ENCODE assay signal across 21 cellular contexts in the genomic region with DNA sequence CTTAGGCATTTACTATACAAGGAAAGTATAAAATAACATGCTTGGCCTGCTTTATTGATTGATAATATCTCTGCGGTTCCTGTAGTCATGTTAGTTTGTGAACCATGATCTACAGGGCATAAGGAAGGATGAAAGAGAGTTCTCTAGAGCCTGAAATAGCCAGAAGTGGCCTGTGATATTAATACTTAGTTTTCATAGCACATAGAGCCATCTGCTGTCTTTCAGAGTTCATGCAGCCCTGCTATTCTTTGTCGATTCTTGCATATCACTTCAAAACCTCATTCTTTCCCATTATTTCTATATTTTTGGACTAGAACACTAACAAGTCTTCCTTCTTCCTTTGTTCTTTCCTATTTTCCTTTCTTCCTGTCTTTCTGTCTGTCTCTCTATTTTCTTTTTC. TPM values are rescaled to one million over a fixed set of nuclear protein-coding genes. Genes with fewer than 3 reads are reported as not detected.
DNase-seq lines count a peak whose midpoint lies in the region; ATAC-seq and TF ChIP-seq lines count a peak whose summit lies in the region.
"Had no signal": no experiment of that assay in that cellular context is flagged by ENCODE, and none has a peak within 500 bp of the region (broad histone marks: within the 10 kb centered on the region; RNA-seq: fewer than 3 reads in every experiment).

No MANE protein-coding gene starts in this region.

- H3K9me3 ChIP-seq in heart left ventricle, result no peaks in the 10 kb centered on the region
- H3K9me3 ChIP-seq: pancreas, Peyer's patch, thyroid gland had no signal

- intact Hi-C loops in heart left ventricle (cut with DNase I), result loop anchor here in 8 of 10 donors (5.0 to 10.0 kb wide), 5 partner anchors 36 to 263 kb away; no protein-coding TSS in a partner anchor
- intact Hi-C loops in Right ventricle myocardium inferior (cut with DNase I), result loop anchor here (5.0 kb wide), 1 partner anchor 46 kb away; no protein-coding TSS in a partner anchor
- intact Hi-C loops in activated CD4-positive, alpha-beta memory T cell treated with anti-CD3 and anti-CD28 coated beads for 36 hours (cut with micrococcal nuclease), result no loop called here

- H3K27ac Mint-ChIP-seq in activated CD4-positive, alpha-beta memory T cell treated with anti-CD3 and anti-CD28 coated beads for 36 hours, result no peak overlapping the region
- no peak overlapping the region for H3K27ac Mint-ChIP-seq in mesothelial cell of epicardium
- H3K27ac Mint-ChIP-seq: activated CD4-positive, alpha-beta T cell treated with anti-CD3 and anti-CD28 coated beads, Interleukin-2, amount 10 ng/mL, durations not matched to agents 24 days and 14 days; CD4-positive, alpha-beta memory T cell had no signal

- no peaks in the 10 kb centered on the region for H3K36me3 ChIP-seq in heart left ventricle
- H3K36me3 ChIP-seq: pancreas, Peyer's patch, thyroid gland had no signal

- no peaks in the 10 kb centered on the region for H3K27me3 ChIP-seq in heart left ventricle
- H3K27me3 ChIP-seq: pancreas, Peyer's patch, thyroid gland had no signal

- TF ChIP-seq CTCF in heart left ventricle (IDR thresholded peaks at IDR 0.05) (peak in 9 of 12 donors; percentile 24 to 62 (median 48)), coronary artery (IDR thresholded peaks at IDR 0.05) (no peak), mesothelial cell of epicardium (IDR thresholded peaks at IDR 0.05; ENCODE audit: unreplicated experiment) (no peak)

- H3K4me1 ChIP-seq in heart left ventricle, result peaks cover 0 to 50% (median 8%) of the 10 kb centered on the region in 12 donors
- H3K4me1 ChIP-seq: Peyer's patch, thyroid gland had no signal

- H3K27ac ChIP-seq in heart left ventricle (peak overlapping the region in 2 of 12 donors; percentile 15 to 31), coronary artery (peak overlapping the region; percentile 30 to 41)
- H3K27ac ChIP-seq: dorsolateral prefrontal cortex, pancreas, Peyer's patch, thyroid gland had no signal

- TF ChIP-seq POLR2A in heart left ventricle (IDR thresholded peaks at IDR 0.05), result no peak

- DNase-seq in heart left ventricle (no peak), Right ventricle myocardium inferior (ENCODE audit: missing footprints) (no peak), coronary artery (ENCODE audit: low spot score) (no peak), myocyte (ENCODE audit: low read depth) (peak; percentile 26), islet precursor cell (no peak), mesothelial cell of epicardium (ENCODE audit: low spot score in 2 of 2, unreplicated experiment in 2 of 2) (no peak), OCI-M2 (lab: John Stamatoyannopoulos, UW; ENCODE audit: unreplicated experiment) (no peak)
- no peak for DNase-seq in activated CD4-positive, alpha-beta memory T cell treated with anti-CD3 and anti-CD28 coated beads for 36 hours
- DNase-seq: activated CD4-positive, alpha-beta T cell treated with anti-CD3 and anti-CD28 coated beads, Interleukin-2, amount 10 ng/mL, durations not matched to agents 24 days and 14 days; activated CD8-positive, alpha-beta memory T cell treated with anti-CD3 and anti-CD28 coated beads, Interleukin-2, amount 50 U/mL, for 48 hours; CD4-positive, alpha-beta memory T cell; dorsolateral prefrontal cortex; Kasumi-1; NCI-H1417 treated with DMSO at 0.1 percent for 48 hours; NCI-H774; pancreas; Peyer's patch; SW 1271; thyroid gland had no signal

- H3K27me3 Mint-ChIP-seq in activated CD4-positive, alpha-beta memory T cell treated with anti-CD3 and anti-CD28 coated beads for 36 hours, result peaks cover 3% of the 10 kb centered on the region
- H3K27me3 Mint-ChIP-seq in mesothelial cell of epicardium (ENCODE audit: low read depth), result no peaks in the 10 kb centered on the region
- H3K27me3 Mint-ChIP-seq: activated CD4-positive, alpha-beta T cell treated with anti-CD3 and anti-CD28 coated beads, Interleukin-2, amount 10 ng/mL, durations not matched to agents 24 days and 14 days had no signal

- no peak overlapping the region for H3K4me3 Mint-ChIP-seq in activated CD4-positive, alpha-beta memory T cell treated with anti-CD3 and anti-CD28 coated beads for 36 hours
- no peak overlapping the region for H3K4me3 Mint-ChIP-seq in mesothelial cell of epicardium
- H3K4me3 Mint-ChIP-seq: activated CD4-positive, alpha-beta T cell treated with anti-CD3 and anti-CD28 coated beads, Interleukin-2, amount 10 ng/mL, durations not matched to agents 24 days and 14 days; CD4-positive, alpha-beta memory T cell had no signal

- no peak overlapping the region for H3K4me3 ChIP-seq in heart left ventricle
- H3K4me3 ChIP-seq in coronary artery, result no peak overlapping the region
- H3K4me3 ChIP-seq: dorsolateral prefrontal cortex, pancreas, Peyer's patch, smooth muscle cell, thyroid gland had no signal

- H3K9me3 Mint-ChIP-seq in activated CD4-positive, alpha-beta memory T cell treated with anti-CD3 and anti-CD28 coated beads for 36 hours, result no peaks in the 10 kb centered on the region
- no peaks in the 10 kb centered on the region for H3K9me3 Mint-ChIP-seq in mesothelial cell of epicardium
- H3K9me3 Mint-ChIP-seq: activated CD4-positive, alpha-beta T cell treated with anti-CD3 and anti-CD28 coated beads, Interleukin-2, amount 10 ng/mL, durations not matched to agents 24 days and 14 days; CD4-positive, alpha-beta memory T cell had no signal

- ATAC-seq in heart left ventricle, result peak; percentile 44 to 81 (median 78)
- no peak for ATAC-seq in Right ventricle myocardium inferior
- ATAC-seq: pancreas had no signal

- POLR2A ChIA-PET in activated CD4-positive, alpha-beta memory T cell treated with anti-CD3 and anti-CD28 coated beads for 36 hours (lab: Charles Lee), result no interaction called here

- WGBS in heart left ventricle, 4 donors, result 55 to 71% (median 60%) methylated on average over 2 of the region's 2 CpGs

- CTCF ChIA-PET in activated CD4-positive, alpha-beta memory T cell treated with anti-CD3 and anti-CD28 coated beads for 36 hours (lab: Charles Lee), result no interaction called here

- H3K4me1 Mint-ChIP-seq in activated CD4-positive, alpha-beta memory T cell treated with anti-CD3 and anti-CD28 coated beads for 36 hours (ENCODE audit: low read depth), result no peaks in the 10 kb centered on the region
- H3K4me1 Mint-ChIP-seq in mesothelial cell of epicardium, result peaks cover 14% of the 10 kb centered on the region
- H3K4me1 Mint-ChIP-seq: activated CD4-positive, alpha-beta T cell treated with anti-CD3 and anti-CD28 coated beads, Interleukin-2, amount 10 ng/mL, durations not matched to agents 24 days and 14 days; CD4-positive, alpha-beta memory T cell had no signal

- H3K36me3 Mint-ChIP-seq in activated CD4-positive, alpha-beta memory T cell treated with anti-CD3 and anti-CD28 coated beads for 36 hours, result no peaks in the 10 kb centered on the region
- no peaks in the 10 kb centered on the region for H3K36me3 Mint-ChIP-seq in mesothelial cell of epicardium
- H3K36me3 Mint-ChIP-seq: CD4-positive, alpha-beta memory T cell had no signal

RNA-seq across cellular contexts. Expression of a gene that starts 26.4 kb away (rescaled TPM):
- total RNA-seq in heart left ventricle, result 10 to 100 TPM; 16.6 to 37.3 (median 30.1) TPM
- 1 to 10 TPM; 5.5 to 9.5 TPM for polyA plus RNA-seq in heart left ventricle
- 28.1 TPM for total RNA-seq in Right ventricle myocardium inferior
- total RNA-seq in myocyte, result 14.8 and 26.7 TPM in 2 replicates
- polyA plus RNA-seq in myocyte (2012), result 7.8 TPM
- not detected for total RNA-seq in activated CD4-positive, alpha-beta memory T cell treated with anti-CD3 and anti-CD28 coated beads for 36 hours
- total RNA-seq in mesothelial cell of epicardium, result 35.0 to 37.0 TPM (median 35.9 TPM) in 3 replicates
- total RNA-seq: activated CD4-positive, alpha-beta T cell treated with anti-CD3 and anti-CD28 coated beads, Interleukin-2, amount 10 ng/mL, durations not matched to agents 24 days and 14 days; HT-29 had no signal
- polyA plus RNA-seq: CD4-positive, alpha-beta memory T cell had no signal

Comparison
In these comparisons a context has a peak if more than half of its experiments do, and no peak if none do; other contexts are left out.
1. CTCF ChIP-seq: peak in heart left ventricle (9 of 12); none in coronary artery (single experiment) and mesothelial cell of epicardium (single experiment).
2. RNA of a gene that starts 26.4 kb away (total RNA-seq): 35.0 to 37.0 TPM in mesothelial cell of epicardium, 16.6 to 37.3 TPM in heart left ventricle, 28.1 TPM in Right ventricle myocardium inferior (single experiment) and 14.8 to 26.7 TPM in myocyte; not detected in activated CD4-positive, alpha-beta memory T cell treated with anti-CD3 and anti-CD28 coated beads for 36 hours; every median in the first group is over 10 times any median in the second.